ENCODE assay signal across 12 cellular contexts in the genomic region with DNA sequence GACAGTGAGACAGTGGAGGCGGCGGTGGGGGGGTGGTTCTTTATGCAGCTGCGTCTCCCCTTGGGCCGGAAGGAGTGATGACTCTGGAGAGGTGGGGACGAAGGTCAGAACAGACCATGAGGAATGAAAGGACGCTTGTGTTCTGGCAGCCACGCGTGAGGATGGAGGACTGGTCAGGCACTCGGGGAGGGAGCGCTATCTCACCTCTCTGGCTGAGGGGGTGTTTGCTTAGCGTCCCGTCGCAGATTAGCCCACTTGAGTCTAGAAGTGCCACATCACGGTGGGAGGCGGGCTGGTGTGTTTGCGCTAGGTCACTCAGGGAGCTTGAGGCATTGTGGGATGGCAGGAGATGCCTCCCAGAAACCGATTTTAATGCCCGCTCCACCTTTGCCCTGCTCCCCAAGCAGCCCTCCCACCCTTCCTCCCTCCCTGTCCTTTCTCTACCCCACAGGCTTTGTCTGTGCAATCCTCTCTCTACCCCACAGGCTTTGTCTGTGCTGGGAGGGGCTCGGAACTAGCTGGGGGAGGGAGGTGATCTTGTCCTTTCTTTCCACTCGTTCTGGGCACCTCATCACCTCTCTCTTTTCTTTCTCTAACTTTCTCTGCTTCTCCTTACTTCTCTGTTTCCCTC.
A peak's percentile ranks its signal among the peaks of the same experiment; 100 is the strongest.
DNase-seq lines count a peak whose midpoint lies in the region; ATAC-seq and TF ChIP-seq lines count a peak whose summit lies in the region.
"Had no signal": no experiment of that assay in that cellular context is flagged by ENCODE, and none has a peak within 500 bp of the region (broad histone marks: within the 10 kb centered on the region; RNA-seq: fewer than 3 reads in every experiment).

No MANE protein-coding gene starts in this region.

- no peaks in the 10 kb centered on the region for H3K27me3 Mint-ChIP-seq in mesothelial cell of epicardium (ENCODE audit: low read depth)

- ATAC-seq in heart left ventricle (peak in 3 of 4 donors; percentile 3 to 45 (median 10)), Right ventricle myocardium inferior (no peak), GM19455 (IDR thresholded peaks at IDR 0.05; ENCODE audit: unreplicated experiment) (no peak), HG03175 (IDR thresholded peaks at IDR 0.05; ENCODE audit: unreplicated experiment) (no peak)

- in situ Hi-C loops in transverse colon (cut with MboI; ENCODE audit: low pct_ligation_motif_present in 1 of 4, low pct_unique_long_range_greater_than_20kb in 1 of 4, low sequenced_read_pairs in 3 of 4) = no loop called here

- intact Hi-C loops in heart left ventricle (cut with DNase I) (loop anchor here in 3 of 10 donors (5.0 to 10.0 kb wide), 2 partner anchors 82 to 85 kb away; no protein-coding TSS in a partner anchor), Right ventricle myocardium inferior (cut with DNase I) (loop anchor here (5.0 kb wide), 1 partner anchor 85 kb away; no protein-coding TSS in a partner anchor), transverse colon (cut with DNase I; ENCODE audit: low total_unique reads) (no loop called here)

- no peak for TF ChIP-seq EP300 in transverse colon (IDR thresholded peaks at IDR 0.05; ENCODE audit: low read depth)

- TF ChIP-seq CTCF in heart left ventricle (IDR thresholded peaks at IDR 0.05) = no peak
- no peak for TF ChIP-seq CTCF in mesothelial cell of epicardium (IDR thresholded peaks at IDR 0.05; ENCODE audit: unreplicated experiment)
- no peak for TF ChIP-seq CTCF in transverse colon (IDR thresholded peaks at IDR 0.05)

- peaks cover 50% of the 10 kb centered on the region for H3K4me1 Mint-ChIP-seq in mesothelial cell of epicardium

- H3K9me3 ChIP-seq in heart left ventricle (no peaks in the 10 kb centered on the region), ectodermal cell (ENCODE audit: control insufficient read depth, low read length) (no peaks in the 10 kb centered on the region), transverse colon (no peaks in the 10 kb centered on the region)
- H3K9me3 ChIP-seq: MG63 had no signal

- H3K36me3 Mint-ChIP-seq in mesothelial cell of epicardium = no peaks in the 10 kb centered on the region

- 32 to 54% (median 50%) methylated on average over 15 to 20 of the region's 20 CpGs for WGBS in heart left ventricle, 4 donors
- WGBS in ectodermal cell, 2 experiments = 43% methylated on average over 20 of the region's 20 CpGs
- WGBS in transverse colon (ENCODE audit: low coverage in 1 of 2), 2 donors = 58 to 60% methylated on average over 1 to 20 of the region's 20 CpGs

- H3K9me3 Mint-ChIP-seq in mesothelial cell of epicardium = no peaks in the 10 kb centered on the region

- peaks cover 0 to 50% (median 18%) of the 10 kb centered on the region in 12 donors for H3K4me1 ChIP-seq in heart left ventricle
- H3K4me1 ChIP-seq in ectodermal cell (ENCODE audit: control insufficient read depth, insufficient read depth, low read length) = peaks cover 50% of the 10 kb centered on the region
- peaks cover 0 to 6% (median 0%) of the 10 kb centered on the region in 4 donors for H3K4me1 ChIP-seq in transverse colon

- TF ChIP-seq POLR2A in heart left ventricle (IDR thresholded peaks at IDR 0.05) = no peak
- no peak for TF ChIP-seq POLR2A in transverse colon (IDR thresholded peaks at IDR 0.05)

- H3K27me3 ChIP-seq in heart left ventricle (peaks cover 0 to 19% (median 0%) of the 10 kb centered on the region in 9 donors), ectodermal cell (ENCODE audit: control insufficient read depth, insufficient read depth, low read length, poor library complexity, severe bottlenecking) (no peaks in the 10 kb centered on the region), transverse colon (peaks cover 12% of the 10 kb centered on the region)
- H3K27me3 ChIP-seq: MG63 had no signal

- H3K4me3 Mint-ChIP-seq in mesothelial cell of epicardium = no peak overlapping the region

- H3K4me3 ChIP-seq in heart left ventricle = peak overlapping the region in 2 of 12 donors; percentile 9 to 27
- no peak overlapping the region for H3K4me3 ChIP-seq in ectodermal cell (ENCODE audit: insufficient read depth, low read depth, low read length)
- no peak overlapping the region for H3K4me3 ChIP-seq in transverse colon
- H3K4me3 ChIP-seq: MG63 had no signal

- H3K27ac ChIP-seq in heart left ventricle = peak overlapping the region in 8 of 12 donors; percentile 39 to 75 (median 55)
- H3K27ac ChIP-seq in ectodermal cell (ENCODE audit: insufficient read depth, low read depth, low read length, poor library complexity, severe bottlenecking) = peak overlapping the region; percentile 98
- peak overlapping the region; percentile 41 to 64 (median 54) for H3K27ac ChIP-seq in transverse colon
- H3K27ac ChIP-seq: HL-60 had no signal

- DNase-seq in heart left ventricle (peak in 2 of 5 donors; percentile 17 to 53), Right ventricle myocardium inferior (ENCODE audit: missing footprints) (no peak), mesothelial cell of epicardium (ENCODE audit: low spot score in 2 of 2, unreplicated experiment in 2 of 2) (no peak), transverse colon (no peak), hypothalamus (lab: John Stamatoyannopoulos, UW) (no peak)
- DNase-seq: ACHN; activated CD4-positive, alpha-beta T cell treated with anti-CD3 and anti-CD28 coated beads, Interleukin-2, amount 50 U/mL, for 48 hours had no signal

- H3K27ac Mint-ChIP-seq in mesothelial cell of epicardium = peak overlapping the region; percentile 86

- H3K36me3 ChIP-seq in heart left ventricle (no peaks in the 10 kb centered on the region), ectodermal cell (ENCODE audit: control insufficient read depth, insufficient read depth, low read length) (no peaks in the 10 kb centered on the region), transverse colon (no peaks in the 10 kb centered on the region)

Comparison
In these comparisons a context has a peak if more than half of its experiments do, and no peak if none do; other contexts are left out.
1. ATAC-seq: peak in heart left ventricle (3 of 4); none in Right ventricle myocardium inferior (single experiment), GM19455 (single experiment) and HG03175 (single experiment).
2. Peak in every context shown above with its lines, with median percentiles within 50 percentile points of each other: H3K27ac ChIP-seq.